In the genomic region with DNA sequence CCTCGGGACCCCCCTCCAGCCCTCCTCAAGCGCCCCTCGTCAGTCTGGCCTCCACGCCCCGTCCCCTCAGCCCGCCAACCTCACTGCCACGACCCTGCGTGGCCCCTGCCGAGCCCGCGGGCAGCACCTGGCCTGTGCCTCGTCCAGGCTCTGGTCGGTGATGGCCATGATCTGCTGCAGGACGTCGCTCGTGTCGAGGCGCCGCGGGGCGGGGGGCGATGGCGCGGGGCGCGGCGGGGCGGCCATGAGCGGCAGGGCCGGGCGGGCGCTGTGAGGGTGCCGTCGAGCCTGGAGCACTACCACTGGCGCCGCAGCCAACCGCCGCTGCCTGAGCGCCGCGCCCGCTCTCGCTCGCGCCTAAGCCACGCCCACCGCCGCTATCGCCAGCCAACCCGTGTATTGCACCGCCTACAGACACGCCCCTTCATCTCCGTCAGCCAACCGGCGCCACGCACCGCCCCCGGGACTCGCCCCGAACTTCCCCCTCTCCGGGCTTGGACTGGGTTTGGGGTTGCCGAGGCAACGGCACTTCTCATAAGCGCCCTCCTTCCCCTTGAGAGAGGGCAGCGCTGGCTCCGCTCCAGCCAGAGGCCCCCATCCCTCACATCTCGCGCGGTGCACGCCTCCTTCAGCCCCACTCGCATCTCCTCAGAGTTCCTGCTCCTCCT, we compare ENCODE assay signal across 8 cellular contexts. TPM values are rescaled to one million over a fixed set of nuclear protein-coding genes. Genes with fewer than 3 reads are reported as not detected.
DNase-seq lines count a peak whose midpoint lies in the region; ATAC-seq and TF ChIP-seq lines count a peak whose summit lies in the region.

A gene with protein sequence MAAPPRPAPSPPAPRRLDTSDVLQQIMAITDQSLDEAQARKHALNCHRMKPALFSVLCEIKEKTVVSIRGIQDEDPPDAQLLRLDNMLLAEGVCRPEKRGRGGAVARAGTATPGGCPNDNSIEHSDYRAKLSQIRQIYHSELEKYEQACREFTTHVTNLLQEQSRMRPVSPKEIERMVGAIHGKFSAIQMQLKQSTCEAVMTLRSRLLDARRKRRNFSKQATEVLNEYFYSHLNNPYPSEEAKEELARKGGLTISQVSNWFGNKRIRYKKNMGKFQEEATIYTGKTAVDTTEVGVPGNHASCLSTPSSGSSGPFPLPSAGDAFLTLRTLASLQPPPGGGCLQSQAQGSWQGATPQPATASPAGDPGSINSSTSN (minus strand): TSS at position 304 of the 668 bp plus-strand sequence. CDS start 58 bp downstream, at position 246.

- DNase-seq in AG20443 (ENCODE audit: low spot score) (peak; percentile 98), NCI-H345 treated with DMSO at 0.1 percent for 48 hours (lab: John Stamatoyannopoulos, UW; ENCODE audit: unreplicated experiment) (peak; percentile 89), kidney epithelial cell (ENCODE audit: low read depth) (no peak)
- DNase-seq in central memory CD8-positive, alpha-beta T cell (ENCODE audit: low spot score in 2 of 2) = peak; percentile 98 to 99
- peak; percentile 99 for DNase-seq in stimulated activated CD4-positive, alpha-beta T cell treated with anti-CD3 and anti-CD28 coated beads, Interleukin-1b, Interleukin-23, amount 100 ng/mL, for 4 hours (ENCODE audit: low read depth in 2 of 2)

- no peaks in the 10 kb centered on the region for H3K36me3 ChIP-seq in kidney epithelial cell (ENCODE audit: control insufficient read depth, insufficient read depth, low read length)

- H3K27me3 Mint-ChIP-seq in central memory CD8-positive, alpha-beta T cell = no peaks in the 10 kb centered on the region

- peak within 1 kb of the TSS; percentile 44 for H3K4me3 ChIP-seq in kidney epithelial cell (ENCODE audit: low read depth, low read length)

- H3K4me3 Mint-ChIP-seq in central memory CD8-positive, alpha-beta T cell = peak within 1 kb of the TSS; percentile 75

- peak within 1 kb of the TSS; percentile 97 for H3K27ac Mint-ChIP-seq in central memory CD8-positive, alpha-beta T cell (ENCODE audit: low read depth)

- ATAC-seq in GM19023 (IDR thresholded peaks at IDR 0.05; ENCODE audit: unreplicated experiment) (peak; percentile 98), HG03196 (IDR thresholded peaks at IDR 0.05; ENCODE audit: unreplicated experiment) (peak; percentile 91)
- peak; percentile 93 for ATAC-seq in activated CD4-positive, CD25-positive, alpha-beta regulatory T cell treated with anti-CD3 and anti-CD28 coated beads, Interleukin-2, amount 50 U/mL, for 24 hours
- ATAC-seq in central memory CD8-positive, alpha-beta T cell (replicated peaks; ENCODE audit: extremely low read depth, poor library complexity, severe bottlenecking) = peak; percentile 91

- no peaks in the 10 kb centered on the region for H3K27me3 ChIP-seq in kidney epithelial cell (ENCODE audit: control insufficient read depth, insufficient read depth, low read length)

- H3K36me3 Mint-ChIP-seq in central memory CD8-positive, alpha-beta T cell (ENCODE audit: insufficient read depth) = peaks cover 19% of the 10 kb centered on the region

- no peak for TF ChIP-seq CTCF in kidney epithelial cell (IDR thresholded peaks at IDR 0.05; ENCODE audit: insufficient read depth, low read length, poor library complexity, severe bottlenecking)

- no peaks in the 10 kb centered on the region for H3K9me3 Mint-ChIP-seq in central memory CD8-positive, alpha-beta T cell

- peaks cover 47% of the 10 kb centered on the region for H3K4me1 Mint-ChIP-seq in central memory CD8-positive, alpha-beta T cell

RNA-seq across cellular contexts. Expression of the gene that starts here (rescaled TPM):
- total RNA-seq in kidney epithelial cell = 0.41 and 1.7 TPM in 2 replicates
